ENCODE assay signal across 7 cellular contexts in the genomic region with DNA sequence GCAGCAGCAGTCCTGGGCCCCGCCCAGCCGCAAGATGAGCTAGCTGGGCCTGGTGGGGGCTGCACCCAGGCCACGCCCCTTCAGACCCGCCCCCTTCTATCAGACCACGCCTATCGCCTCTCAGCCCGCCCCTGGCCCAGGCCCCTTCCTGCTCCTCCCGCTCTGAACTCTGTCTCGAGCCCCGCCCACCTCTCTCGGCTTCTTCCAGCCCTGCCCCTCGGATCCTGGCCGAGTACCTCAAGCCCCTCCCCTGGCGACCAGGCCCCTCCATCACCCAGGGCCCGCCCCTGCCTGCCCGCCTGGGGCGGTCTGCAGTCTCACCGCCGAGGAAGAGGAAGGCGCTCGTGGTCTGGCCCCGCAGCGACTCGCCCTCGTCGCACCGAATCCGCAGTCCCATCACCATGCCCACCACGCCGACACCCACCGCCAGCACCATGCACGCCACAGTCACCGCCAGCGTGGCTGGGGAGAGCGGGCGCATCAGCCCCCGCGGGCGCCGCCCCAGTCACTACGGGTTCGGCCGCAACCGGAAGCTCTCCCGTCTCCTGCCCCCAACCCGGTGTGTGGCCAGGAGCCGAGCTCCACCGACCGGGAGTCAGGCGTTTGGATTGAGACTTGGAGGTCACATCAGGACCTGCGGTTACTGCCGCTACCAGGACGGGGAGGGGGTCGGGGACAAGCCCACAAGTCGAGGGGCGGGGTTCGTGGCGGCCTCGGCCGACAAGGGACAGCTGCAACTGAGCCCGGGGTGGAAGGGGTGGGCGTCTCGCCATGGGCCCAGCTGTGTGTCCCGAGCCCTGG.
A peak's percentile ranks its signal among the peaks of the same experiment; 100 is the strongest.
DNase-seq lines count a peak whose midpoint lies in the region; ATAC-seq lines count a peak whose summit lies in the region.

No MANE protein-coding gene starts in this region.

- ATAC-seq in GM18508 (IDR thresholded peaks at IDR 0.05; ENCODE audit: insufficient read depth, unreplicated experiment), result peak; percentile 44
- peak; percentile 75 for ATAC-seq in HG02943 (IDR thresholded peaks at IDR 0.05; ENCODE audit: low read depth, unreplicated experiment)

- H3K27ac ChIP-seq in cingulate gyrus (ENCODE audit: low read depth, low read length) (peak overlapping the region; percentile 99), layer of hippocampus (ENCODE audit: low read depth, low read length) (peak overlapping the region; percentile 96)

- no peaks in the 10 kb centered on the region for H3K27me3 ChIP-seq in layer of hippocampus (ENCODE audit: control insufficient read depth, insufficient read depth, low read length)

- DNase-seq in NCI-H446 treated with DMSO at 0.1 percent for 48 hours (lab: John Stamatoyannopoulos, UW), result peak; percentile 92
- peak; percentile 97 for DNase-seq in activated CD4-positive, alpha-beta T cell treated with anti-CD3 and anti-CD28 coated beads for 4 hours
- DNase-seq in stimulated activated CD4-positive, alpha-beta T cell treated with anti-CD3 and anti-CD28 coated beads, Interleukin-1b, Interleukin-23, amount 100 ng/mL, for 24 hours (ENCODE audit: low read depth in 4 of 4, low spot score in 1 of 4), result peak; percentile 89 to 99 (median 97)

Comparison
In these comparisons a context has a peak if more than half of its experiments do, and no peak if none do; other contexts are left out.
1. Peak in every context shown above with its lines: DNase-seq, ATAC-seq and H3K27ac ChIP-seq.